12 cellular contexts compared by ENCODE assay signal in the genomic region with DNA sequence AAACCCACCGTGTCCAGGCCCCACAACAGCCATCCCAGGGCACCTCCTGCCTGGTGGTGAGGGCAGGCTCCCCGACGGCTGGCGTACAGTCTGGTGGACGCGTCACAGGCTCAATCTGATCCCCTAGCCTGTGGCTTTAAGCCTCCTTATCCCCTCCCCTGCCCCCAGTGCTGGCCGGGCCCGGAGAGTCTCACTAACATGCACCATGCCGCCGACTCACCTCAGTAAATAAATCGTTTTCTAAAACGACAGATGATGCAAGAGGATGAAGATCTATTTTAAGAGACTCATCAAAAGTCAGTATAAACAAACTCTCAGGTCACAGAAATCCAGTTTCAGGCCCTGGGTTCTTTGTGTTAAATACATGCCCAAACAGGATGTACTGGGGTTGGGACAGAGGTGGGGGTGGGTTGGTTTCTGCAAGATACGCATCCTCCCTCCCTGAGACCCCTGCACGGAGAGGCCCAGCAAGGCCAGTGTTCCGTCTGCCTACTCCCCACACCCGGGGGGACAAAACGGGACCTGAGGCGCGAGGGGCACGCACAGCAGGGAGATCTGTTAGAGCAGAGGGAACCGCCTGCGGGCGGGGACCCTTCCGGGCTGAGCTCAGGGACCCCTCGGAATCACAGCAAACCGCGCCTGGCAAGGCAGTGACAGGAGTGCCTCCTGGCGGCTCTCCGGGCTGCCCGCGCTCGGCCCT. TPM values are rescaled to one million over a fixed set of nuclear protein-coding genes. Genes with fewer than 3 reads are reported as not detected.
DNase-seq lines count a peak whose midpoint lies in the region; ATAC-seq and TF ChIP-seq lines count a peak whose summit lies in the region.
"Had no signal": no experiment of that assay in that cellular context is flagged by ENCODE, and none has a peak within 500 bp of the region (broad histone marks: within the 10 kb centered on the region; RNA-seq: fewer than 3 reads in every experiment).

No MANE protein-coding gene starts in this region.

- H2AFZ ChIP-seq in PC-3 (ENCODE audit: low read length) = no peak overlapping the region

- in situ Hi-C loops in ACHN (cut with HindIII; ENCODE audit: low pct_ligation_motif_present, low pct_unique_long_range_greater_than_20kb, low sequenced_read_pairs) = loop anchor here (25.0 kb wide), 1 partner anchor 111 kb away; a partner anchor contains a TSS

- peak overlapping the region in 10 of 11 experiments; percentile 13 to 95 (median 90); a peak in 16 of 22 replicates for H3K9ac ChIP-seq in BLaER1 treated with 17β-estradiol and CSF1 and Interleukin-3, amounts not matched to agents 10 nM and 100 nM
- no peak overlapping the region for H3K9ac ChIP-seq in PC-3 (ENCODE audit: low read length)
- no peak overlapping the region for H3K9ac ChIP-seq in adipocyte (ENCODE audit: low read length)

- peak overlapping the region in 3 of 11 experiments; percentile 6 to 48 (median 44); a peak in 3 of 22 replicates for H3K27ac ChIP-seq in BLaER1 treated with 17β-estradiol and CSF1 and Interleukin-3, amounts not matched to agents 10 nM and 100 nM
- H3K27ac ChIP-seq in PC-3 (ENCODE audit: low read length) = peak overlapping the region; percentile 35
- peak overlapping the region; percentile 39 for H3K27ac ChIP-seq in mesodermal cell (ENCODE audit: low read depth, low read length, severe bottlenecking)

- intact Hi-C loops in PC-3 (cut with micrococcal nuclease) = no loop called here

- peaks cover 17 to 18% (median 17%) of the 10 kb centered on the region in 11 experiments for H3K27me3 ChIP-seq in BLaER1 treated with 17β-estradiol and CSF1 and Interleukin-3, amounts not matched to agents 10 nM and 100 nM
- H3K27me3 ChIP-seq in PC-3 (ENCODE audit: low read length) (no peaks in the 10 kb centered on the region), adipocyte (replicated peaks; ENCODE audit: control insufficient read depth, insufficient read depth, low read length) (peaks cover 5% of the 10 kb centered on the region)

- 89 to 95% methylated on average over 19 to 28 of the region's 32 CpGs for WGBS in mesodermal cell (ENCODE audit: insufficient coverage in 2 of 2), 2 experiments

- no peak for ATAC-seq in PC-3
- ATAC-seq in HG03378 (IDR thresholded peaks at IDR 0.05; ENCODE audit: unreplicated experiment) = no peak
- ATAC-seq: SK-N-SH treated with all-trans-retinoic acid at 6 μM for 48 hours had no signal

- H3K9me3 ChIP-seq in BLaER1 treated with 17β-estradiol and CSF1 and Interleukin-3, amounts not matched to agents 10 nM and 100 nM (replicated peaks in 1 of 11) = no peaks in the 10 kb centered on the region
- H3K9me3 ChIP-seq in PC-3 (ENCODE audit: low read length) (no peaks in the 10 kb centered on the region), adipocyte (ENCODE audit: control insufficient read depth, low read length) (no peaks in the 10 kb centered on the region), mesodermal cell (ENCODE audit: control insufficient read depth, low read length) (no peaks in the 10 kb centered on the region)

- H3K9me2 ChIP-seq in PC-3 (replicated peaks; ENCODE audit: low read length) = no peaks in the 10 kb centered on the region

- H3F3A ChIP-seq in PC-3 (ENCODE audit: low read length, unreplicated experiment) = no peaks in the 10 kb centered on the region

- POLR2A ChIA-PET in PC-3 (lab: Charles Lee; ENCODE audit: unreplicated experiment) = no interaction called here

- TF ChIP-seq CTCF in PC-3 (conservative IDR thresholded peaks at IDR 0.05; ENCODE audit: low read depth, low read length) = no peak

- H3K36me3 ChIP-seq in BLaER1 treated with 17β-estradiol and CSF1 and Interleukin-3, amounts not matched to agents 10 nM and 100 nM = peaks cover 21 to 47% (median 31%) of the 10 kb centered on the region in 11 experiments
- H3K36me3 ChIP-seq in PC-3 (ENCODE audit: low read depth, low read length) (peaks cover 28% of the 10 kb centered on the region), adipocyte (ENCODE audit: control insufficient read depth, insufficient read depth, low read length, severe bottlenecking) (peaks cover 30% of the 10 kb centered on the region), mesodermal cell (ENCODE audit: control insufficient read depth, insufficient read depth, low read length) (peaks cover 52% of the 10 kb centered on the region)

- peaks cover 53% of the 10 kb centered on the region for H3K79me2 ChIP-seq in PC-3 (ENCODE audit: low read length)

- H3K4me3 ChIP-seq in BLaER1 treated with 17β-estradiol and CSF1 and Interleukin-3, amounts not matched to agents 10 nM and 100 nM = peak overlapping the region in 3 of 10 experiments; percentile 88 to 98 (median 92); a peak in 1 of 20 replicates
- peak overlapping the region; percentile 93; the same call in 1 of the 2 replicates for H3K4me3 ChIP-seq in PC-3 (ENCODE audit: low read length)
- H3K4me3 ChIP-seq in adipocyte (ENCODE audit: low read length) = no peak overlapping the region
- H3K4me3 ChIP-seq in mesodermal cell (ENCODE audit: extremely low read depth, insufficient read depth, low read length, poor library complexity, severe bottlenecking) = no peak overlapping the region

- CTCF ChIA-PET in PC-3 (lab: Charles Lee) = no interaction called here

- peaks cover 29 to 86% (median 79%) of the 10 kb centered on the region in 10 experiments for H3K4me1 ChIP-seq in BLaER1 treated with 17β-estradiol and CSF1 and Interleukin-3, amounts not matched to agents 10 nM and 100 nM
- peaks cover 34% of the 10 kb centered on the region for H3K4me1 ChIP-seq in PC-3 (ENCODE audit: insufficient read depth, low read length)
- peaks cover 23% of the 10 kb centered on the region for H3K4me1 ChIP-seq in adipocyte (ENCODE audit: control insufficient read depth, insufficient read depth, low read length)
- peaks cover 37% of the 10 kb centered on the region for H3K4me1 ChIP-seq in mesodermal cell (ENCODE audit: control insufficient read depth, insufficient read depth, low read length, poor library complexity, severe bottlenecking)

- DNase-seq in PC-3 (peak; percentile 54), adipocyte (ENCODE audit: low read depth) (peak; percentile 23), ACHN (no peak), cortex of kidney (lab: John Stamatoyannopoulos, UW) (no peak), NCI-H1092 (lab: John Stamatoyannopoulos, UW) (no peak)
- DNase-seq: Calu3, NCI-H510A had no signal

- BruUV-seq in PC-3 (replicated peaks; lab: Mats Ljungman, UMichigan) = TSS peak; percentile 48

- H3K4me2 ChIP-seq in BLaER1 treated with 17β-estradiol and CSF1 and Interleukin-3, amounts not matched to agents 10 nM and 100 nM = peak overlapping the region; percentile 93 to 100 (median 98)
- H3K4me2 ChIP-seq in PC-3 (ENCODE audit: low read length) = peak overlapping the region; percentile 94

- peaks cover 71 to 93% (median 89%) of the 10 kb centered on the region in 11 experiments for H4K20me1 ChIP-seq in BLaER1 treated with 17β-estradiol and CSF1 and Interleukin-3, amounts not matched to agents 10 nM and 100 nM
- peaks cover 43% of the 10 kb centered on the region for H4K20me1 ChIP-seq in PC-3 (ENCODE audit: low read length)

RNA-seq across cellular contexts. Expression of a gene that starts 3.1 kb away (rescaled TPM):
- total RNA-seq in PC-3 (2014; rRNA removed) = 69.4 and 86.9 TPM in 2 replicates
- polyA plus RNA-seq in mesodermal cell (2013, experiment 1 of 2) = 34.3 TPM
- 27.7 TPM for polyA plus RNA-seq in mesodermal cell (2013, experiment 2 of 2)

RNA-seq across cellular contexts. Expression of a gene that starts 6.7 kb away (rescaled TPM):
- total RNA-seq in PC-3 (2014; rRNA removed) = 0.84 and 1.8 TPM in 2 replicates
- polyA plus RNA-seq in mesodermal cell (2013, experiment 1 of 2) = 1.1 TPM
- 0.96 TPM for polyA plus RNA-seq in mesodermal cell (2013, experiment 2 of 2)
- total RNA-seq: Calu3, M059J had no signal

RNA-seq across cellular contexts. Expression of a gene that starts 32.8 kb away (rescaled TPM):
- 21.1 and 25.5 TPM in 2 replicates for total RNA-seq in PC-3 (2014; rRNA removed)
- polyA plus RNA-seq in mesodermal cell (2013, experiment 1 of 2) = 0.85 TPM
- 0.51 TPM for polyA plus RNA-seq in mesodermal cell (2013, experiment 2 of 2)

RNA-seq across cellular contexts. Expression of a gene that starts 47.3 kb away (rescaled TPM):
- 5.9 and 7.2 TPM in 2 replicates for total RNA-seq in PC-3 (2014; rRNA removed)
- polyA plus RNA-seq in mesodermal cell (2013, experiment 1 of 2) = 0.59 TPM
- polyA plus RNA-seq in mesodermal cell (2013, experiment 2 of 2) = 0.81 TPM
- total RNA-seq: M059J had no signal

Comparison
In these comparisons a context has a peak if more than half of its experiments do, and no peak if none do; other contexts are left out.
1. H3K9ac ChIP-seq: peak in BLaER1 treated with 17β-estradiol and CSF1 and Interleukin-3, amounts not matched to agents 10 nM and 100 nM (10 of 11); none in PC-3 (single experiment) and adipocyte (single experiment).
2. DNase-seq: peak in PC-3 (single experiment) and adipocyte (single experiment); none in ACHN (single experiment), cortex of kidney (single experiment) and NCI-H1092 (single experiment).